1 cellular context compared by ENCODE assay signal in the genomic region with DNA sequence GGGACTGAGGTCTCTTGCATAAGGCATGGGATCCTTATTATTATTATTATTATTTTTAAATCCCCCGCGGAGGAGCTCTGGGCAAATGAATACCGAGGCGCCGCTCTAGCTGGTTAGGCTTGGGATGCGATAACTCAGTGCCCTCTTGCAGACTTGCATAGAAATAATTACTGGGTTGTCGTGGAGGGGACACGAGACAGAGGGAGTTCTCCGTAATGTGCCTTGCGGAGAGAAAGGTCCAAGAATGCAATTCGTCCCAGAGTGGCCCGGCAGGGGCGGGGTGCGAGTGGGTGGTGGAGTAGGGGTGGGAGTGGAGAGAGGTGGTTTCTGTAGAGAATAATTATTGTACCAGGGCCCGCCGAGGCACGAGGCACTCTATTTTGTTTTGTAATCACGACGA.
TF ChIP-seq lines count a peak whose summit lies in the region.

No MANE protein-coding gene starts in this region.

TF ChIP-seq in H1, 55 proteins besides CTCF, POLR2A, EP300 and RAD21:
- TF ChIP-seq RBBP5 (IDR thresholded peaks at IDR 0.05; ENCODE audit: borderline replicate concordance, low read depth, low read length) (no peak), RNF2 (IDR thresholded peaks at IDR 0.05; ENCODE audit: borderline replicate concordance, low read depth, low read length, missing control alignments, poor library complexity, severe bottlenecking) (peak; percentile 13)
